In genomic region chr10:69335613-69336012, GRCh38 we compare ENCODE assay signal across 11 cellular contexts. TPM values are rescaled to one million over a fixed set of nuclear protein-coding genes. Genes with fewer than 3 reads are reported as not detected.
DNase-seq lines count a peak whose midpoint lies in the region; ATAC-seq, FAIRE-seq and TF ChIP-seq lines count a peak whose summit lies in the region.
"Had no signal": no experiment of that assay in that cellular context is flagged by ENCODE, and none has a peak within 500 bp of the region (broad histone marks: within the 10 kb centered on the region; RNA-seq: fewer than 3 reads in every experiment).

No MANE protein-coding gene starts in this region.

- no peak for FAIRE-seq in A549 (lab: Jason Lieb, UNC)
- FAIRE-seq in HTR-8/SVneo (lab: Jason Lieb, UNC) = no peak

- no peak for TF ChIP-seq EP300 in A549 (IDR thresholded peaks at IDR 0.05)

- no peaks in the 10 kb centered on the region for H3K23me2 ChIP-seq in H9 (ENCODE audit: insufficient read length, low read depth, low read length, poor library complexity, severe bottlenecking)

- H3K27ac ChIP-seq in A549 (no peak overlapping the region), H9 (ENCODE audit: insufficient read length, low read depth, low read length) (no peak overlapping the region)

- ATAC-seq in A549 (no peak), natural killer cell (no peak), HG02571 (IDR thresholded peaks at IDR 0.05; ENCODE audit: unreplicated experiment) (no peak)
- ATAC-seq: foreskin keratinocyte had no signal

- no peak overlapping the region for H4K5ac ChIP-seq in H9 (ENCODE audit: insufficient read length, low read depth, low read length)

- no peak overlapping the region for H3K9ac ChIP-seq in H9 (ENCODE audit: extremely low read depth, insufficient read length, low read length)

- no peak overlapping the region for H3K56ac ChIP-seq in H9 (ENCODE audit: insufficient read length, low read depth, low read length)

- TF ChIP-seq RAD21 in A549 (conservative IDR thresholded peaks at IDR 0.05 in 1 of 2, IDR thresholded peaks at IDR 0.05 in 1 of 2) = no peak

- no peak for DNase-seq in A549 (ENCODE audit: low read depth in 1 of 2, low spot score in 1 of 2)
- no peak for DNase-seq in H9
- no peak for DNase-seq in natural killer cell
- DNase-seq in HTR-8/SVneo (ENCODE audit: insufficient read length, low spot score) = no peak
- no peak for DNase-seq in foreskin melanocyte
- no peak for DNase-seq in C1 segment of cervical spinal cord (lab: John Stamatoyannopoulos, UW)
- DNase-seq: activated CD4-positive, alpha-beta T cell treated with anti-CD3 and anti-CD28 coated beads, Interleukin-2, amount 50 U/mL, for 4 hours; COR-L47; foreskin keratinocyte had no signal

- H3K27ac Mint-ChIP-seq in H9 (peak overlapping the region; percentile 81 to 98 (median 90); a peak in 5 of 7 replicates), natural killer cell (peak overlapping the region; percentile 64 to 91)
- peak overlapping the region; percentile 86 for H3K27ac Mint-ChIP-seq in dendritic cell treated with granulocyte-macrophage colony-stimulating factor and Interleukin-4, amounts not matched to agents 40 ng/mL and 50 ng/mL, for 4 days

- no peak overlapping the region for H3K23ac ChIP-seq in H9 (ENCODE audit: insufficient read length, low read depth, low read length)

- no peak overlapping the region for H3T11ph ChIP-seq in H9 (ENCODE audit: low read length)

- H3K4me1 Mint-ChIP-seq in H9 (peaks cover 65 to 75% of the 10 kb centered on the region in 2 experiments), natural killer cell (peaks cover 40 to 51% of the 10 kb centered on the region in 2 donors)
- H3K4me1 Mint-ChIP-seq in dendritic cell treated with granulocyte-macrophage colony-stimulating factor and Interleukin-4, amounts not matched to agents 40 ng/mL and 50 ng/mL, for 4 days (ENCODE audit: low read depth) = peaks cover 84% of the 10 kb centered on the region

- H3K79me2 ChIP-seq in H9 (ENCODE audit: insufficient read depth, low read length) = peaks cover 72% of the 10 kb centered on the region

- no peak overlapping the region; the same call in 1 of the 2 replicates for H3K14ac ChIP-seq in H9 (ENCODE audit: insufficient read depth, low read length)

- peaks cover 5% of the 10 kb centered on the region for H3K79me1 ChIP-seq in H9 (ENCODE audit: insufficient read depth, low read depth, low read length, poor library complexity, severe bottlenecking)

- H3K9me3 Mint-ChIP-seq in H9 (no peaks in the 10 kb centered on the region), natural killer cell (no peaks in the 10 kb centered on the region)
- H3K9me3 Mint-ChIP-seq in dendritic cell treated with granulocyte-macrophage colony-stimulating factor and Interleukin-4, amounts not matched to agents 40 ng/mL and 50 ng/mL, for 4 days = no peaks in the 10 kb centered on the region

- no peak overlapping the region for H2AFZ ChIP-seq in H9 (ENCODE audit: low read length)

- no peak overlapping the region for H3K4me3 ChIP-seq in A549

- H3K4me3 Mint-ChIP-seq in H9 (no peak overlapping the region), natural killer cell (peak overlapping the region; percentile 77)
- peak overlapping the region; percentile 55 for H3K4me3 Mint-ChIP-seq in dendritic cell treated with granulocyte-macrophage colony-stimulating factor and Interleukin-4, amounts not matched to agents 40 ng/mL and 50 ng/mL, for 4 days

- H3K27me3 Mint-ChIP-seq in H9 (ENCODE audit: low read depth) (no peaks in the 10 kb centered on the region; the same call in 1 of the 2 replicates), natural killer cell (ENCODE audit: low read depth in 2 of 2) (no peaks in the 10 kb centered on the region)
- H3K27me3 Mint-ChIP-seq in dendritic cell treated with granulocyte-macrophage colony-stimulating factor and Interleukin-4, amounts not matched to agents 40 ng/mL and 50 ng/mL, for 4 days = no peaks in the 10 kb centered on the region

- H4K91ac ChIP-seq in H9 (ENCODE audit: insufficient read length, low read depth, low read length) = peak overlapping the region; percentile 43

- intact Hi-C loops in dendritic cell treated with granulocyte-macrophage colony-stimulating factor and Interleukin-4, amounts not matched to agents 40 ng/mL and 50 ng/mL, for 4 days (cut with micrococcal nuclease) = loop anchor here (2.0 kb wide), 1 partner anchor 17 kb away; no protein-coding TSS in a partner anchor
- intact Hi-C loops in natural killer cell (cut with micrococcal nuclease) = no loop called here

- H3K4ac ChIP-seq in H9 (ENCODE audit: low read depth, low read length) = no peak overlapping the region; the same call in 1 of the 2 replicates

- H3K4me2 ChIP-seq in A549 = no peak overlapping the region
- H3K4me2 ChIP-seq in H9 (ENCODE audit: insufficient read depth, insufficient read length, low read length) = no peak overlapping the region

- H3K36me3 Mint-ChIP-seq in H9 (ENCODE audit: insufficient read depth in 1 of 3, low read depth in 3 of 3) (peaks cover 5 to 7% (median 5%) of the 10 kb centered on the region in 3 experiments; a peak in 5 of 7 replicates), natural killer cell (no peaks in the 10 kb centered on the region)
- peaks cover 23% of the 10 kb centered on the region for H3K36me3 Mint-ChIP-seq in dendritic cell treated with granulocyte-macrophage colony-stimulating factor and Interleukin-4, amounts not matched to agents 40 ng/mL and 50 ng/mL, for 4 days (ENCODE audit: low read depth)

- no peak overlapping the region for H2BK5ac ChIP-seq in H9 (ENCODE audit: insufficient read length, low read length)

- TF ChIP-seq CTCF in A549 (IDR thresholded peaks at IDR 0.05) (no peak), H9 (conservative IDR thresholded peaks at IDR 0.05) (no peak), natural killer cell (IDR thresholded peaks at IDR 0.05) (no peak)

- no peak for TF ChIP-seq POLR2A in A549 (IDR thresholded peaks at IDR 0.05; ENCODE audit: low read length)

- peaks cover 27% of the 10 kb centered on the region for H3K4me1 ChIP-seq in A549
- H3K4me1 ChIP-seq in H9 (ENCODE audit: insufficient read depth, low read length) = peaks cover 38% of the 10 kb centered on the region

- H3K18ac ChIP-seq in H9 (ENCODE audit: insufficient read length, low read depth, low read length) = no peak overlapping the region

- H2AK5ac ChIP-seq in H9 (ENCODE audit: insufficient read length, low read length) = peak overlapping the region; percentile 17

- no peak overlapping the region for H2BK20ac ChIP-seq in H9 (ENCODE audit: low read depth, low read length, poor library complexity, severe bottlenecking)

- H4K20me1 ChIP-seq in H9 (ENCODE audit: control insufficient read depth, insufficient read depth, insufficient read length) = no peaks in the 10 kb centered on the region

- CTCF ChIA-PET in A549 (lab: Yijun Ruan, JAX) = no interaction called here

- WGBS in A549 (ENCODE audit: missing lambda C conversion rate) = 95% methylated on average over 8 of the region's 8 CpGs
- no CpG with 5 or more reads among the region's 8 CpGs for WGBS in H9 (ENCODE audit: extremely low coverage, insufficient read length, low lambda C conversion rate)

- POLR2A ChIA-PET in A549 (lab: Yijun Ruan, JAX) = no interaction called here

- H4K8ac ChIP-seq in H9 (replicated peaks; ENCODE audit: insufficient read length, low read depth, low read length) = no peak overlapping the region

- H2BK12ac ChIP-seq in H9 (ENCODE audit: insufficient read length, low read depth, low read length) = no peak overlapping the region

- H3K9me3 ChIP-seq in A549 = no peaks in the 10 kb centered on the region
- no peaks in the 10 kb centered on the region for H3K9me3 ChIP-seq in H9 (ENCODE audit: control insufficient read depth, low read depth, low read length)

- H3K27me3 ChIP-seq in H9 (ENCODE audit: insufficient read depth, low read length) = no peaks in the 10 kb centered on the region
- H3K27me3 ChIP-seq: foreskin keratinocyte had no signal

- no peak overlapping the region for H2BK15ac ChIP-seq in H9 (ENCODE audit: low read depth, low read length)

- no peak overlapping the region for H2BK120ac ChIP-seq in H9 (ENCODE audit: low read depth, low read length, poor library complexity, severe bottlenecking)

TF ChIP-seq in A549, 52 proteins besides CTCF, POLR2A, EP300 and RAD21:
- no peak for TF ChIP-seq BHLHE40 (IDR thresholded peaks at IDR 0.05; ENCODE audit: low read depth, low read length)
- 0 out of 2 replicates have a peak, but pooled peaks have one; percentile 23 for TF ChIP-seq KDM1A (IDR thresholded peaks at IDR 0.05; ENCODE audit: low read depth)

RNA-seq across cellular contexts. Expression of gene HK1, which starts 57.3 kb away (rescaled TPM):
- polyA plus RNA-seq in A549 (2011; rRNA removed) = 17.3 and 21.6 TPM in 2 replicates
- 15.7 and 17.5 TPM in 2 replicates for polyA plus RNA-seq in A549 (2012; cell fraction: cytosol; rRNA removed)
- 24.5 and 28.5 TPM in 2 replicates for polyA plus RNA-seq in A549 (2012; cell fraction: nucleus; rRNA removed)
- 50.6 to 58.9 TPM (median 51.3 TPM) in 3 replicates for polyA plus RNA-seq in A549 (2017; fragmentation: RNase III; extraction: RNeasy Plus Mini Kit Qiagen cat#74134 plus additional on column Dnase treatment)
- polyA minus RNA-seq in A549 (2011; rRNA and poly(A)+ RNA removed) = 23.5 and 27.1 TPM in 2 replicates
- total RNA-seq in H9 (2021) = 98.8 and 104 TPM in 2 replicates
- total RNA-seq in natural killer cell = 10 to 100 TPM; 58.4 to 72.6 (median 69.5) TPM

Comparison
In these comparisons a context has a peak if more than half of its experiments do, and no peak if none do; other contexts are left out.
1. H3K4me3 Mint-ChIP-seq: peak in dendritic cell treated with granulocyte-macrophage colony-stimulating factor and Interleukin-4, amounts not matched to agents 40 ng/mL and 50 ng/mL, for 4 days (single experiment) and natural killer cell (single experiment); none in H9 (0 of 2).
2. Peak in every context shown above with its lines, with median percentiles within 50 percentile points of each other: H3K27ac Mint-ChIP-seq.